ENCODE assay signal across 3 cellular contexts in the genomic region with DNA sequence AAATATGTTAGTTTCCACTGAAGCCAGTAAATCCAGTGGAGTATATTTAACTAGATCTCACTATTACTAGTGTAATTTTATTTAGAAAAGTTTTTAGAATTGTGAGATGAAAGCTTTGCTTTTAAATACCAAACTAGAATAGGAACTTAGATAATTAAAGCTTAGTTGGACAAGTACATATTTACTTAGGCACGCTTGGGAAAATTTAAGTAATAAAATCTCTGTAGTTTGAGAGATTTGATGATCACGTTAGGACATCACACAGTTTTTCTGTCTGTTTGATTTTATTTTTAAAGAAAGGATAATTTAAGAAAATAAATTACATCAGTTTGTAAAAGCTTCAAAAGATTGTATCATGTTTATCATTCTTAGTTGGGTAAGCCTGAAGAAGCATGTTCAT.
TF ChIP-seq lines count a peak whose summit lies in the region.

No MANE protein-coding gene starts in this region.

TF ChIP-seq in liver, 16 proteins besides CTCF, POLR2A, EP300 and RAD21 (continued from another document):
- TF ChIP-seq, protein P1, sequence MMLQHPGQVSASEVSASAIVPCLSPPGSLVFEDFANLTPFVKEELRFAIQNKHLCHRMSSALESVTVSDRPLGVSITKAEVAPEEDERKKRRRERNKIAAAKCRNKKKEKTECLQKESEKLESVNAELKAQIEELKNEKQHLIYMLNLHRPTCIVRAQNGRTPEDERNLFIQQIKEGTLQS (IDR thresholded peaks at IDR 0.05): no peak
TF ChIP-seq in liver: peak in this region for 2.

TF ChIP-seq in HepG2, 621 proteins besides CTCF, POLR2A, EP300 and RAD21 (continued from another document):
- TF ChIP-seq ZBTB38 (CRISPR knock-in tag; IDR thresholded peaks at IDR 0.05): no peak
- no peak for TF ChIP-seq FOXP1 (IDR thresholded peaks at IDR 0.05)
- TF ChIP-seq FOXP1 (CRISPR knock-in tag; IDR thresholded peaks at IDR 0.05): no peak
- no peak for TF ChIP-seq HOXD1 (CRISPR knock-in tag; IDR thresholded peaks at IDR 0.05)
- TF ChIP-seq, protein P2, sequence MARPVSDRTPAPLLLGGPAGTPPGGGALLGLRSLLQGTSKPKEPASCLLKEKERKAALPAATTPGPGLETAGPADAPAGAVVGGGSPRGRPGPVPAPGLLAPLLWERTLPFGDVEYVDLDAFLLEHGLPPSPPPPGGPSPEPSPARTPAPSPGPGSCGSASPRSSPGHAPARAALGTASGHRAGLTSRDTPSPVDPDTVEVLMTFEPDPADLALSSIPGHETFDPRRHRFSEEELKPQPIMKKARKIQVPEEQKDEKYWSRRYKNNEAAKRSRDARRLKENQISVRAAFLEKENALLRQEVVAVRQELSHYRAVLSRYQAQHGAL (CRISPR knock-in tag; IDR thresholded peaks at IDR 0.05; ENCODE audit: not compliant biosample characterization): no peak
- no peak for TF ChIP-seq NAIF1 (CRISPR knock-in tag; IDR thresholded peaks at IDR 0.05; ENCODE audit: borderline replicate concordance)
- no peak for TF ChIP-seq GABPB1 (CRISPR knock-in tag; IDR thresholded peaks at IDR 0.05)
- TF ChIP-seq, protein P3, sequence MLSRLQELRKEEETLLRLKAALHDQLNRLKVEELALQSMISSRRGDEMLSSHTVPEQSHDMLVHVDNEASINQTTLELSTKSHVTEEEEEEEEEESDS (CRISPR knock-in tag; IDR thresholded peaks at IDR 0.05; ENCODE audit: borderline replicate concordance): no peak
- TF ChIP-seq ZNF556 (CRISPR knock-in tag; IDR thresholded peaks at IDR 0.05; ENCODE audit: borderline replicate concordance): no peak
- TF ChIP-seq RFXANK (CRISPR knock-in tag; IDR thresholded peaks at IDR 0.05): no peak
- TF ChIP-seq MAFK (conservative IDR thresholded peaks at IDR 0.05 in 1 of 2, IDR thresholded peaks at IDR 0.05 in 1 of 2; ENCODE audit: low read length in 2 of 2): no peak
- TF ChIP-seq ZSCAN25 (CRISPR knock-in tag; IDR thresholded peaks at IDR 0.05): no peak
- TF ChIP-seq ZNF543 (CRISPR knock-in tag; IDR thresholded peaks at IDR 0.05): no peak
- no peak for TF ChIP-seq RELA (CRISPR knock-in tag; IDR thresholded peaks at IDR 0.05)
- TF ChIP-seq ZNF501 (CRISPR knock-in tag; IDR thresholded peaks at IDR 0.05): no peak
- TF ChIP-seq, protein P4, sequence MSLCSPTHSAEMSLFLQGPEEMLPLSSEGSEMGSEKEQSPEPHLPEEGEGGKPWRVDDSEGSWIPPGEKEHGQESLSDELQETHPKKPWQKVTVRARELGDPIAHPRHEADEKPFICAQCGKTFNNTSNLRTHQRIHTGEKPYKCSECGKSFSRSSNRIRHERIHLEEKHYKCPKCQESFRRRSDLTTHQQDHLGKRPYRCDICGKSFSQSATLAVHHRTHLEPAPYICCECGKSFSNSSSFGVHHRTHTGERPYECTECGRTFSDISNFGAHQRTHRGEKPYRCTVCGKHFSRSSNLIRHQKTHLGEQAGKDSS (CRISPR knock-in tag; IDR thresholded peaks at IDR 0.05; ENCODE audit: borderline replicate concordance, low read depth): no peak
TF ChIP-seq in HepG2: peak in this region for 0.

TF ChIP-seq in SK-N-SH treated with all-trans-retinoic acid at 6 μM for 48 hours, 23 proteins besides CTCF, POLR2A, EP300 and RAD21 (continued from another document):
- TF ChIP-seq, protein P5, sequence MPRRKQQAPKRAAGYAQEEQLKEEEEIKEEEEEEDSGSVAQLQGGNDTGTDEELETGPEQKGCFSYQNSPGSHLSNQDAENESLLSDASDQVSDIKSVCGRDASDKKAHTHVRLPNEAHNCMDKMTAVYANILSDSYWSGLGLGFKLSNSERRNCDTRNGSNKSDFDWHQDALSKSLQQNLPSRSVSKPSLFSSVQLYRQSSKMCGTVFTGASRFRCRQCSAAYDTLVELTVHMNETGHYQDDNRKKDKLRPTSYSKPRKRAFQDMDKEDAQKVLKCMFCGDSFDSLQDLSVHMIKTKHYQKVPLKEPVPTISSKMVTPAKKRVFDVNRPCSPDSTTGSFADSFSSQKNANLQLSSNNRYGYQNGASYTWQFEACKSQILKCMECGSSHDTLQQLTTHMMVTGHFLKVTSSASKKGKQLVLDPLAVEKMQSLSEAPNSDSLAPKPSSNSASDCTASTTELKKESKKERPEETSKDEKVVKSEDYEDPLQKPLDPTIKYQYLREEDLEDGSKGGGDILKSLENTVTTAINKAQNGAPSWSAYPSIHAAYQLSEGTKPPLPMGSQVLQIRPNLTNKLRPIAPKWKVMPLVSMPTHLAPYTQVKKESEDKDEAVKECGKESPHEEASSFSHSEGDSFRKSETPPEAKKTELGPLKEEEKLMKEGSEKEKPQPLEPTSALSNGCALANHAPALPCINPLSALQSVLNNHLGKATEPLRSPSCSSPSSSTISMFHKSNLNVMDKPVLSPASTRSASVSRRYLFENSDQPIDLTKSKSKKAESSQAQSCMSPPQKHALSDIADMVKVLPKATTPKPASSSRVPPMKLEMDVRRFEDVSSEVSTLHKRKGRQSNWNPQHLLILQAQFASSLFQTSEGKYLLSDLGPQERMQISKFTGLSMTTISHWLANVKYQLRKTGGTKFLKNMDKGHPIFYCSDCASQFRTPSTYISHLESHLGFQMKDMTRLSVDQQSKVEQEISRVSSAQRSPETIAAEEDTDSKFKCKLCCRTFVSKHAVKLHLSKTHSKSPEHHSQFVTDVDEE (CRISPR knock-in tag; IDR thresholded peaks at IDR 0.05): no peak
- TF ChIP-seq ZFP30 (CRISPR knock-in tag; IDR thresholded peaks at IDR 0.05) (no peak), ZNF565 (CRISPR knock-in tag; conservative IDR thresholded peaks at IDR 0.05; ENCODE audit: low read depth) (no peak), BACH2 (CRISPR knock-in tag; IDR thresholded peaks at IDR 0.05; ENCODE audit: borderline replicate concordance) (no peak)
